Comparison of ENCODE assay signal across 23 cellular contexts in the genomic region with DNA sequence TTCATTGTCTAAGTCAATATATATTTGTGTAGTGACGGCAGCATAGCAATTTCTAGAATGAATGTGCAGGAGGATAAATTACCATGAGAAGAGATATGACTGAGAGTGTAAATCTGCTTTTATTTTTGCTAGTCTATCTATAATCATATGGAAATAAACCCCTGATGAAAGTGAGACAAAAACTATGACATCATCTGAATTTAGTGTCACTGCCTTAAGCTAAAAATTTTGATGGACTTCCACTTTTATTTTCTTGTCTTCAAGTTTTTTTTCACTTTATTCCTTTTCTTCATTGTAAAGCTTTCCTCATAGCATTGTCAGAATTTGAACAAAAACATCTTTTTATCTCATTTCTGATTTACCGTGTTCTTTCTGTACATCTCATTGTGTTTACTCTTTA.
DNase-seq lines count a peak whose midpoint lies in the region; ATAC-seq, FAIRE-seq and TF ChIP-seq lines count a peak whose summit lies in the region.
"Had no signal": no experiment of that assay in that cellular context is flagged by ENCODE, and none has a peak within 500 bp of the region (broad histone marks: within the 10 kb centered on the region; RNA-seq: fewer than 3 reads in every experiment).

No MANE protein-coding gene starts in this region.

- CTCF ChIA-PET in HEK293 (lab: Yijun Ruan, JAX) = no interaction called here

- H3K9ac ChIP-seq in DND-41 (ENCODE audit: low read depth, low read length) (peak overlapping the region; percentile 69), astrocyte (ENCODE audit: low read length) (no peak overlapping the region), smooth muscle cell (ENCODE audit: low read depth) (no peak overlapping the region)

- H3K4me2 ChIP-seq in DND-41 (ENCODE audit: insufficient read depth, low read length) (peak overlapping the region; percentile 60), astrocyte (ENCODE audit: low read length) (no peak overlapping the region), smooth muscle cell (peak overlapping the region; percentile 42)

- H3K4me3 ChIP-seq in DND-41 (ENCODE audit: low read depth in 1 of 2, low read length in 2 of 2) (peak overlapping the region in 1 of 2 experiments; percentile 46; a peak in 1 of 4 replicates), HEK293 (ENCODE audit: low read depth, low read length) (no peak overlapping the region), astrocyte (ENCODE audit: insufficient read depth, low read depth, low read length) (no peak overlapping the region), smooth muscle cell (no peak overlapping the region)

- H3K4me3 Mint-ChIP-seq in astrocyte (ENCODE audit: unreplicated experiment) = no peak overlapping the region
- H3K4me3 Mint-ChIP-seq: CD4-positive, CD25-positive, alpha-beta regulatory T cell; CD8-positive, alpha-beta memory T cell had no signal

- H3K9me3 ChIP-seq in DND-41 (ENCODE audit: insufficient read depth, low read length, severe bottlenecking) (no peaks in the 10 kb centered on the region), HEK293 (ENCODE audit: control insufficient read depth, insufficient read depth, low read depth, low read length) (no peaks in the 10 kb centered on the region), astrocyte (ENCODE audit: insufficient read depth, low read depth, low read length) (no peaks in the 10 kb centered on the region), smooth muscle cell (replicated peaks; ENCODE audit: low read depth) (no peaks in the 10 kb centered on the region)
- H3K9me3 ChIP-seq: BE2C had no signal

- H3K4me1 Mint-ChIP-seq in astrocyte (ENCODE audit: low read depth, unreplicated experiment) = peaks cover 15% of the 10 kb centered on the region

- H3K27ac Mint-ChIP-seq in astrocyte (ENCODE audit: unreplicated experiment) = no peak overlapping the region
- H3K27ac Mint-ChIP-seq: CD4-positive, CD25-positive, alpha-beta regulatory T cell; CD8-positive, alpha-beta memory T cell had no signal

- FAIRE-seq in astrocyte (lab: Jason Lieb, UNC) = peak; percentile 54
- FAIRE-seq: A204.1, G401.6, GM12892, GM18507 had no signal

- no peaks in the 10 kb centered on the region for H3F3A ChIP-seq in smooth muscle cell (ENCODE audit: low read depth)

- no peaks in the 10 kb centered on the region for H3K36me3 ChIP-seq in DND-41 (ENCODE audit: insufficient read depth, low read length)
- no peaks in the 10 kb centered on the region for H3K36me3 ChIP-seq in HEK293 (ENCODE audit: control insufficient read depth in 2 of 2, insufficient read depth in 1 of 2, low read length in 2 of 2)
- H3K36me3 ChIP-seq in astrocyte (ENCODE audit: insufficient read depth, low read length) = no peaks in the 10 kb centered on the region
- H3K36me3 ChIP-seq in smooth muscle cell (ENCODE audit: low read depth) = no peaks in the 10 kb centered on the region
- H3K36me3 ChIP-seq: BE2C had no signal

- WGBS in smooth muscle cell (ENCODE audit: low lambda C conversion rate) = 95% methylated on average over 2 of the region's 2 CpGs

- H3K36me3 Mint-ChIP-seq in astrocyte (ENCODE audit: low read depth, unreplicated experiment) = no peaks in the 10 kb centered on the region

- H4K20me1 ChIP-seq in DND-41 (ENCODE audit: insufficient read depth, low read length) = no peaks in the 10 kb centered on the region
- H4K20me1 ChIP-seq in astrocyte (ENCODE audit: insufficient read depth, low read length) = no peaks in the 10 kb centered on the region
- no peaks in the 10 kb centered on the region for H4K20me1 ChIP-seq in smooth muscle cell (ENCODE audit: low read depth)

- H3K79me2 ChIP-seq in DND-41 (ENCODE audit: insufficient read depth, low read length) = peaks cover 2% of the 10 kb centered on the region; the same call in 1 of the 2 replicates
- no peaks in the 10 kb centered on the region for H3K79me2 ChIP-seq in astrocyte (ENCODE audit: insufficient read depth, low read length)
- no peaks in the 10 kb centered on the region for H3K79me2 ChIP-seq in smooth muscle cell (ENCODE audit: low read depth)

- H3K27me3 Mint-ChIP-seq in astrocyte (ENCODE audit: low read depth, unreplicated experiment) = peaks cover 2% of the 10 kb centered on the region
- H3K27me3 Mint-ChIP-seq: CD8-positive, alpha-beta memory T cell had no signal

- intact Hi-C loops in cardiac septum (cut with DNase I) = no loop called here

- POLR2A ChIA-PET in HEK293 (lab: Yijun Ruan, JAX) = no interaction called here

- no peaks in the 10 kb centered on the region for H3K9me3 Mint-ChIP-seq in astrocyte (ENCODE audit: unreplicated experiment)
- H3K9me3 Mint-ChIP-seq: CD4-positive, CD25-positive, alpha-beta regulatory T cell; CD8-positive, alpha-beta memory T cell had no signal

- H3K4me1 ChIP-seq in DND-41 (ENCODE audit: insufficient read depth, low read length) (peaks cover 72% of the 10 kb centered on the region), HEK293 (ENCODE audit: control insufficient read depth, insufficient read depth, low read length) (no peaks in the 10 kb centered on the region), astrocyte (ENCODE audit: insufficient read depth, low read length) (peaks cover 6% of the 10 kb centered on the region), smooth muscle cell (ENCODE audit: low read depth) (peaks cover 23% of the 10 kb centered on the region)

- TF ChIP-seq CTCF in DND-41 (IDR thresholded peaks at IDR 0.05; ENCODE audit: borderline replicate concordance, extremely low read depth, low read length, poor library complexity, severe bottlenecking) (no peak), HEK293 (tag by site-specific recombination; IDR thresholded peaks at IDR 0.05) (no peak), astrocyte (IDR thresholded peaks at IDR 0.05; ENCODE audit: insufficient read depth, low read depth, low read length) (no peak), smooth muscle cell (IDR thresholded peaks at IDR 0.05; ENCODE audit: borderline replicate concordance, insufficient read depth, poor library complexity, severe bottlenecking) (no peak)

- H3K27me3 ChIP-seq in DND-41 (ENCODE audit: insufficient read depth, low read length, poor library complexity) (no peaks in the 10 kb centered on the region), astrocyte (ENCODE audit: insufficient read depth, low read length) (no peaks in the 10 kb centered on the region), smooth muscle cell (ENCODE audit: low read depth) (no peaks in the 10 kb centered on the region)
- H3K27me3 ChIP-seq: BE2C had no signal

- DNase-seq in DND-41 (no peak), astrocyte (ENCODE audit: low read depth) (no peak), smooth muscle cell (lab: John Stamatoyannopoulos, UW; ENCODE audit: unreplicated experiment) (no peak), cardiac septum (ENCODE audit: low spot score) (no peak)
- DNase-seq: ACHN; BE2C; C1 segment of cervical spinal cord; CD4-positive, CD25-positive, alpha-beta regulatory T cell; CD8-positive, alpha-beta memory T cell; COR-L47; DMS 273 treated with DMSO at 0.1 percent for 48 hours; DMS53; GOT3; H7; IMR-90 had no signal

- H2AFZ ChIP-seq in DND-41 (ENCODE audit: low read depth, low read length) = peak overlapping the region; percentile 38; the same call in 1 of the 2 replicates
- H2AFZ ChIP-seq in astrocyte (ENCODE audit: low read depth, low read length) = no peak overlapping the region
- no peak overlapping the region for H2AFZ ChIP-seq in smooth muscle cell (ENCODE audit: low read depth)

- peak overlapping the region; percentile 99 for H3K27ac ChIP-seq in DND-41 (ENCODE audit: low read length)
- no peak overlapping the region for H3K27ac ChIP-seq in HEK293 (ENCODE audit: extremely low read depth, low read depth, low read length)
- no peak overlapping the region for H3K27ac ChIP-seq in astrocyte (ENCODE audit: low read depth, low read length)
- no peak overlapping the region for H3K27ac ChIP-seq in smooth muscle cell (ENCODE audit: low read depth)
- H3K27ac ChIP-seq: HL-60 had no signal

- ATAC-seq in DND-41 (ENCODE audit: insufficient read depth, low read depth) (no peak), HG03442 (IDR thresholded peaks at IDR 0.05; ENCODE audit: unreplicated experiment) (no peak)
- ATAC-seq: HCT116 had no signal

TF ChIP-seq in HEK293, 187 proteins besides CTCF, POLR2A, EP300 and RAD21:
- TF ChIP-seq, protein P1, sequence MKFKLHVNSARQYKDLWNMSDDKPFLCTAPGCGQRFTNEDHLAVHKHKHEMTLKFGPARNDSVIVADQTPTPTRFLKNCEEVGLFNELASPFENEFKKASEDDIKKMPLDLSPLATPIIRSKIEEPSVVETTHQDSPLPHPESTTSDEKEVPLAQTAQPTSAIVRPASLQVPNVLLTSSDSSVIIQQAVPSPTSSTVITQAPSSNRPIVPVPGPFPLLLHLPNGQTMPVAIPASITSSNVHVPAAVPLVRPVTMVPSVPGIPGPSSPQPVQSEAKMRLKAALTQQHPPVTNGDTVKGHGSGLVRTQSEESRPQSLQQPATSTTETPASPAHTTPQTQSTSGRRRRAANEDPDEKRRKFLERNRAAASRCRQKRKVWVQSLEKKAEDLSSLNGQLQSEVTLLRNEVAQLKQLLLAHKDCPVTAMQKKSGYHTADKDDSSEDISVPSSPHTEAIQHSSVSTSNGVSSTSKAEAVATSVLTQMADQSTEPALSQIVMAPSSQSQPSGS (tag by site-specific recombination; IDR thresholded peaks at IDR 0.05; ENCODE audit: low read depth) = peak; percentile 49; the same call in 1 of the 2 replicates
- no peak for TF ChIP-seq ZNF423 (tag by site-specific recombination; IDR thresholded peaks at IDR 0.05)
